In genomic region chr2:201451330-201452057, GRCh38 we compare ENCODE assay signal across 8 cellular contexts. TPM values are rescaled to one million over a fixed set of nuclear protein-coding genes. Genes with fewer than 3 reads are reported as not detected.
A peak's percentile ranks its signal among the peaks of the same experiment; 100 is the strongest.
DNase-seq lines count a peak whose midpoint lies in the region; ATAC-seq and TF ChIP-seq lines count a peak whose summit lies in the region.

TSS of gene STRADB (plus strand) at chr2:201451740. CDS start at chr2:201454841, 3,101 bp downstream.
TSS of gene TRAK2 (minus strand) at chr2:201451458. CDS start at chr2:201420507, 30,951 bp downstream.

- H3K27ac Mint-ChIP-seq in activated CD4-positive, alpha-beta T cell treated with anti-CD3 and anti-CD28 coated beads, Interleukin-2, amount 10 ng/mL, durations not matched to agents 24 days and 14 days = peak within 1 kb of the TSS; percentile 97

- H3K27ac ChIP-seq in coronary artery = peak within 1 kb of the TSS; percentile 84 to 94

- intact Hi-C loops in activated CD4-positive, alpha-beta T cell treated with anti-CD3 and anti-CD28 coated beads, Interleukin-2, amount 10 ng/mL, durations not matched to agents 24 days and 14 days (cut with micrococcal nuclease) = loop anchor here (1.0 to 5.0 kb wide), 13 partner anchors 19 to 787 kb away; partner anchors contain the start of genes FZD7, HYCC2, NDUFB3 and SUMO1
- intact Hi-C loops in left colon (cut with DNase I, micrococcal nuclease) = no loop called here

- peak within 1 kb of the TSS; percentile 95 for H3K4me3 Mint-ChIP-seq in activated CD4-positive, alpha-beta T cell treated with anti-CD3 and anti-CD28 coated beads, Interleukin-2, amount 10 ng/mL, durations not matched to agents 24 days and 14 days

- H3K4me3 ChIP-seq in coronary artery = peak within 1 kb of the TSS; percentile 95

- no peaks in the 10 kb centered on the region for H3K9me3 Mint-ChIP-seq in activated CD4-positive, alpha-beta T cell treated with anti-CD3 and anti-CD28 coated beads, Interleukin-2, amount 10 ng/mL, durations not matched to agents 24 days and 14 days

- peaks cover 42% of the 10 kb centered on the region for H3K4me1 Mint-ChIP-seq in activated CD4-positive, alpha-beta T cell treated with anti-CD3 and anti-CD28 coated beads, Interleukin-2, amount 10 ng/mL, durations not matched to agents 24 days and 14 days

- TF ChIP-seq CTCF in coronary artery (IDR thresholded peaks at IDR 0.05) = no peak

- H3K27me3 Mint-ChIP-seq in activated CD4-positive, alpha-beta T cell treated with anti-CD3 and anti-CD28 coated beads, Interleukin-2, amount 10 ng/mL, durations not matched to agents 24 days and 14 days = peaks cover 8% of the 10 kb centered on the region

- ATAC-seq in GM19324 (IDR thresholded peaks at IDR 0.05; ENCODE audit: low FRiP score, unreplicated experiment) (peak; percentile 96), HG03469 (IDR thresholded peaks at IDR 0.05; ENCODE audit: unreplicated experiment) (peak; percentile 86), left colon (peak; percentile 84)

- DNase-seq in C1 segment of cervical spinal cord (lab: John Stamatoyannopoulos, UW) = peak; percentile 37 to 98 (median 94)
- DNase-seq in NCI-H526 treated with DMSO at 0.1 percent for 48 hours (lab: John Stamatoyannopoulos, UW) = peak; percentile 94
- DNase-seq in activated CD4-positive, alpha-beta T cell treated with anti-CD3 and anti-CD28 coated beads, Interleukin-2, amount 10 ng/mL, durations not matched to agents 24 days and 14 days = peak; percentile 99
- peak; percentile 96 for DNase-seq in coronary artery (ENCODE audit: low spot score)
- DNase-seq in left colon = peak; percentile 94 to 97
- DNase-seq in stimulated activated CD4-positive, alpha-beta T cell treated with anti-CD3 and anti-CD28 coated beads, Interleukin-1b, Interleukin-23, amount 100 ng/mL, for 48 hours = peak; percentile 97

- H3K36me3 Mint-ChIP-seq in activated CD4-positive, alpha-beta T cell treated with anti-CD3 and anti-CD28 coated beads, Interleukin-2, amount 10 ng/mL, durations not matched to agents 24 days and 14 days (ENCODE audit: low read depth) = peaks cover 11% of the 10 kb centered on the region

RNA-seq across cellular contexts. Expression of gene STRADB, which starts in this region (rescaled TPM):
- 18.5 and 20.1 TPM in 2 replicates for total RNA-seq in activated CD4-positive, alpha-beta T cell treated with anti-CD3 and anti-CD28 coated beads, Interleukin-2, amount 10 ng/mL, durations not matched to agents 24 days and 14 days
- total RNA-seq in left colon = 10 to 100 TPM; 47.5 to 75.9 TPM

RNA-seq across cellular contexts. Expression of gene TRAK2, which starts in this region (rescaled TPM):
- 26.5 and 29.1 TPM in 2 replicates for total RNA-seq in activated CD4-positive, alpha-beta T cell treated with anti-CD3 and anti-CD28 coated beads, Interleukin-2, amount 10 ng/mL, durations not matched to agents 24 days and 14 days
- total RNA-seq in left colon = 10 to 100 TPM; 55.7 to 73.7 TPM

Comparison
In these comparisons a context has a peak if more than half of its experiments do, and no peak if none do; other contexts are left out.
1. Peak in every context shown above with its lines: DNase-seq, ATAC-seq, H3K4me3 ChIP-seq and H3K27ac ChIP-seq.